ENCODE assay signal across 15 cellular contexts in the genomic region with DNA sequence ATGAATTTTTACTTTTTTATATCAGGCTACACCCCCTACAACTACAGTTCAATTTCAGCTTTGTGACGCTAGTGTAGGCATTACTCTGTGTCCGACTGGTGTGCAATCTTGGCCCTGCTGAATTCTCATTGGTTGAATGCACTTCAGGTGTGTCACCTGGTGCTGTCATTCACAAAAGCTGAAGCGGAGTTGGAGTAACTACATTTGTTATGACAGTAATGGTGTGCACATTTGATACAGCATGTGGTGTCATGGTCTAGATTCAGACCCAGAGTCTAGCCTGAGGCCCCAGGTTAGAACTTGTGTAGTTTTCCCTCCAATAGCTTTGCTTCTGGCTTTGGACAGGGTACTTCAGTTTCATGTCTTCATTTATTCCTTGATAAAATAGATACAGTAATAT.
DNase-seq lines count a peak whose midpoint lies in the region; ATAC-seq, FAIRE-seq and TF ChIP-seq lines count a peak whose summit lies in the region.
"Had no signal": no experiment of that assay in that cellular context is flagged by ENCODE, and none has a peak within 500 bp of the region (broad histone marks: within the 10 kb centered on the region; RNA-seq: fewer than 3 reads in every experiment).

No MANE protein-coding gene starts in this region.

- no peak overlapping the region for H3K27ac ChIP-seq in SJCRH30
- no peak overlapping the region for H3K27ac ChIP-seq in keratinocyte (ENCODE audit: control insufficient read depth, insufficient read depth, low read length)
- H3K27ac ChIP-seq: BLaER1 had no signal

- DNase-seq in NCI-H526 (lab: John Stamatoyannopoulos, UW) (peak; percentile 9 to 40), NCI-H526 treated with DMSO at 0.1 percent for 48 hours (lab: John Stamatoyannopoulos, UW) (no peak), SJCRH30 (peak; percentile 35 to 63), keratinocyte (ENCODE audit: low read depth, low spot score) (no peak), mesenteric fat pad (ENCODE audit: low spot score) (no peak)
- DNase-seq: 8988T; CD4-positive, alpha-beta memory T cell; DMS153; GDM1 had no signal

- dilution Hi-C loops in keratinocyte (cut with MboI; ENCODE audit: extremely low pct_ligation_motif_present, low sequenced_read_pairs), result no loop called here

- no peak overlapping the region for H2AFZ ChIP-seq in keratinocyte (ENCODE audit: control insufficient read depth, low read length)

- H3K4me2 ChIP-seq in keratinocyte (ENCODE audit: control insufficient read depth, extremely low read depth, insufficient read depth, low read depth, low read length), result no peak overlapping the region
- H3K4me2 ChIP-seq: BLaER1 had no signal

- no peaks in the 10 kb centered on the region for H3K9me1 ChIP-seq in keratinocyte (ENCODE audit: control insufficient read depth, extremely low read depth, insufficient read depth, low read length)

- H3K4me3 ChIP-seq in SJCRH30 (no peak overlapping the region), keratinocyte (ENCODE audit: control insufficient read depth in 2 of 3, extremely low read depth in 1 of 3, insufficient read depth in 2 of 3, low read depth in 1 of 3, low read length in 3 of 3) (no peak overlapping the region)
- H3K4me3 ChIP-seq: BLaER1 had no signal

- H3K27me3 ChIP-seq in SJCRH30 (peaks cover 4% of the 10 kb centered on the region), keratinocyte (ENCODE audit: control insufficient read depth, extremely low read depth, insufficient read depth, low read length) (no peaks in the 10 kb centered on the region)
- H3K27me3 ChIP-seq: BLaER1 had no signal

- no peak overlapping the region for H3K9ac ChIP-seq in keratinocyte (ENCODE audit: control insufficient read depth, extremely low read depth, insufficient read depth, low read length)
- H3K9ac ChIP-seq: BLaER1 had no signal

- H4K20me1 ChIP-seq in keratinocyte (ENCODE audit: control insufficient read depth, extremely low read depth, insufficient read depth, low read length), result no peaks in the 10 kb centered on the region
- H4K20me1 ChIP-seq: BLaER1 had no signal

- peak; percentile 80 for FAIRE-seq in keratinocyte (lab: Jason Lieb, UNC)
- FAIRE-seq: GM12892, GM18507, H1 had no signal

- ATAC-seq in GM18870 (IDR thresholded peaks at IDR 0.05; ENCODE audit: unreplicated experiment) (no peak), GM21515 (IDR thresholded peaks at IDR 0.05; ENCODE audit: unreplicated experiment) (no peak)

- H3K9me3 ChIP-seq in SJCRH30 (replicated peaks) (no peaks in the 10 kb centered on the region), keratinocyte (ENCODE audit: control insufficient read depth, low read depth, low read length) (no peaks in the 10 kb centered on the region)
- H3K9me3 ChIP-seq: BLaER1 had no signal

- H3K79me2 ChIP-seq in keratinocyte (ENCODE audit: control insufficient read depth, insufficient read depth, low read length), result no peaks in the 10 kb centered on the region

- no peaks in the 10 kb centered on the region for H3K4me1 ChIP-seq in SJCRH30
- H3K4me1 ChIP-seq in keratinocyte (ENCODE audit: control insufficient read depth, extremely low read depth, insufficient read depth, low read length), result peaks cover 38% of the 10 kb centered on the region
- H3K4me1 ChIP-seq: BLaER1 had no signal

- H3K36me3 ChIP-seq in SJCRH30 (no peaks in the 10 kb centered on the region), keratinocyte (ENCODE audit: control insufficient read depth in 2 of 2, extremely low read depth in 1 of 2, insufficient read depth in 2 of 2, low read length in 2 of 2) (no peaks in the 10 kb centered on the region)
- H3K36me3 ChIP-seq: BLaER1 had no signal

- no peak for TF ChIP-seq CTCF in keratinocyte (optimal IDR thresholded peaks at IDR 0.05 in 1 of 3, IDR thresholded peaks at IDR 0.05 in 1 of 3, conservative IDR thresholded peaks at IDR 0.05 in 1 of 3; ENCODE audit: extremely low read depth in 1 of 3, insufficient read depth in 2 of 3, low read length in 3 of 3)

Comparison
In these comparisons a context has a peak if more than half of its experiments do, and no peak if none do; other contexts are left out.
1. DNase-seq: peak in NCI-H526 (2 of 2) and SJCRH30 (2 of 2); none in NCI-H526 treated with DMSO at 0.1 percent for 48 hours (single experiment), keratinocyte (single experiment) and mesenteric fat pad (single experiment).